Comparison of ENCODE assay signal across 8 cellular contexts in genomic region chr4:123478859-123479345, GRCh38.
DNase-seq lines count a peak whose midpoint lies in the region; ATAC-seq and TF ChIP-seq lines count a peak whose summit lies in the region.

No MANE protein-coding gene starts in this region.

- intact Hi-C loops in CD14-positive monocyte (cut with micrococcal nuclease), result no loop called here

- H3K9me3 Mint-ChIP-seq in CD14-positive monocyte, result peaks cover 0 to 2% (median 0%) of the 10 kb centered on the region in 7 donors
- H3K9me3 Mint-ChIP-seq in chondrocyte (ENCODE audit: low read depth), result no peaks in the 10 kb centered on the region
- peaks cover 0 to 4% (median 0%) of the 10 kb centered on the region in 9 donors for H3K9me3 Mint-ChIP-seq in naive thymus-derived CD8-positive, alpha-beta T cell

- POLR2A ChIA-PET in naive thymus-derived CD8-positive, alpha-beta T cell (lab: Charles Lee), result no interaction called here

- H3K27me3 Mint-ChIP-seq in CD14-positive monocyte (ENCODE audit: low read depth in 3 of 3) (peaks cover 0 to 3% (median 2%) of the 10 kb centered on the region in 3 donors), chondrocyte (ENCODE audit: low read depth) (no peaks in the 10 kb centered on the region)
- no peaks in the 10 kb centered on the region for H3K27me3 Mint-ChIP-seq in naive thymus-derived CD8-positive, alpha-beta T cell

- TF ChIP-seq CTCF in CD14-positive monocyte (IDR thresholded peaks at IDR 0.05), result no peak
- TF ChIP-seq CTCF in chondrocyte (IDR thresholded peaks at IDR 0.05), result no peak

- ATAC-seq in naive thymus-derived CD8-positive, alpha-beta T cell, result no peak
- no peak for ATAC-seq in GM18873 (IDR thresholded peaks at IDR 0.05; ENCODE audit: low FRiP score, unreplicated experiment)
- no peak for ATAC-seq in GM19397 (IDR thresholded peaks at IDR 0.05; ENCODE audit: unreplicated experiment)

- H3K4me1 Mint-ChIP-seq in CD14-positive monocyte (peaks cover 28% of the 10 kb centered on the region), chondrocyte (ENCODE audit: low read depth) (peaks cover 18% of the 10 kb centered on the region)
- H3K4me1 Mint-ChIP-seq in naive thymus-derived CD8-positive, alpha-beta T cell, result peaks cover 10 to 30% (median 21%) of the 10 kb centered on the region in 4 donors

- H3K27ac Mint-ChIP-seq in CD14-positive monocyte, result peak overlapping the region in 5 of 7 donors; percentile 20 to 85 (median 80)
- H3K27ac Mint-ChIP-seq in chondrocyte (ENCODE audit: unreplicated experiment), result peak overlapping the region; percentile 62
- H3K27ac Mint-ChIP-seq in naive thymus-derived CD8-positive, alpha-beta T cell, result peak overlapping the region in 6 of 10 donors; percentile 13 to 66 (median 52)

- no peak for DNase-seq in CD14-positive monocyte (ENCODE audit: low spot score)
- DNase-seq in LoVo (ENCODE audit: low spot score), result peak; percentile 89
- DNase-seq in chondrocyte (ENCODE audit: low spot score), result no peak
- no peak for DNase-seq in naive thymus-derived CD8-positive, alpha-beta T cell
- DNase-seq in central memory CD4-positive, alpha-beta T cell, result no peak
- DNase-seq in A172 (ENCODE audit: low spot score), result no peak

- H3K36me3 Mint-ChIP-seq in CD14-positive monocyte (no peaks in the 10 kb centered on the region), chondrocyte (ENCODE audit: low read depth) (no peaks in the 10 kb centered on the region)
- H3K36me3 Mint-ChIP-seq in naive thymus-derived CD8-positive, alpha-beta T cell, result no peaks in the 10 kb centered on the region

- no peak overlapping the region for H3K4me3 Mint-ChIP-seq in CD14-positive monocyte
- H3K4me3 Mint-ChIP-seq in chondrocyte (ENCODE audit: unreplicated experiment), result no peak overlapping the region
- H3K4me3 Mint-ChIP-seq in naive thymus-derived CD8-positive, alpha-beta T cell, result peak overlapping the region in 1 of 10 donors; percentile 44
